12 cellular contexts compared by ENCODE assay signal in the genomic region with DNA sequence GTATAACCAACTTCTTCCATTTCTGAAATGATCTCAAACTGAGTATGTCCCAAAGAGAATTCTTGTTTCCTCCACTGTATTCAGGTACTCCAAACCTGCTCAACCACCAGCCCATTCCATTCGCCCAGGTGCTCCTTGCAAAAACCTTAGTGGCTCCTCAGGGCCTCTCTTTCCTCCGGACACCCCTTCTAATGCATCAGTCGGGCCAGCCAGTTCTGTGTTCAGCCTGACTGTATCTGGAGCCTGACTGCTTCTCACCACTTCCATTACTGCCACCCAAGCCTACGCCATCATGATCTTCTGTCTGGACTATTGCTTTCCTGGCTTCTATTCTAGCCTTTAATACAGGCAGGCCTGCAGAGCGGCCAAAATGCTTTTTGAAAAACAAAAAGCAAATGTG. TPM values are rescaled to one million over a fixed set of nuclear protein-coding genes. Genes with fewer than 3 reads are reported as not detected.
DNase-seq lines count a peak whose midpoint lies in the region; ATAC-seq, FAIRE-seq and TF ChIP-seq lines count a peak whose summit lies in the region.
"Had no signal": no experiment of that assay in that cellular context is flagged by ENCODE, and none has a peak within 500 bp of the region (broad histone marks: within the 10 kb centered on the region; RNA-seq: fewer than 3 reads in every experiment).

No MANE protein-coding gene starts in this region.

- POLR2A ChIA-PET in HEK293 (lab: Yijun Ruan, JAX): no interaction called here

- ATAC-seq in activated naive CD8-positive, alpha-beta T cell treated with anti-CD3 and anti-CD28 coated beads, Interleukin-2, amount 50 U/mL, for 24 hours: no peak
- ATAC-seq in HG03095 (IDR thresholded peaks at IDR 0.05; ENCODE audit: unreplicated experiment): no peak
- ATAC-seq: left colon had no signal

- H3K36me3 Mint-ChIP-seq in CD14-positive monocyte (peaks cover 27 to 44% of the 10 kb centered on the region in 2 donors), neural crest cell (ENCODE audit: low read depth) (no peaks in the 10 kb centered on the region)
- peaks cover 39% of the 10 kb centered on the region for H3K36me3 Mint-ChIP-seq in activated naive CD8-positive, alpha-beta T cell treated with anti-CD3 and anti-CD28 coated beads, Interleukin-2, amount 50 U/mL, for 24 hours (ENCODE audit: low read depth)

- H3K4me1 Mint-ChIP-seq in CD14-positive monocyte (peaks cover 26% of the 10 kb centered on the region), neural crest cell (peaks cover 4% of the 10 kb centered on the region)
- H3K4me1 Mint-ChIP-seq in activated naive CD8-positive, alpha-beta T cell treated with anti-CD3 and anti-CD28 coated beads, Interleukin-2, amount 50 U/mL, for 24 hours: peaks cover 55% of the 10 kb centered on the region

- H3K9me3 ChIP-seq in HEK293 (ENCODE audit: control insufficient read depth, insufficient read depth, low read depth, low read length): no peaks in the 10 kb centered on the region

- H3K27ac ChIP-seq in HEK293 (ENCODE audit: extremely low read depth, low read depth, low read length): no peak overlapping the region
- H3K27ac ChIP-seq: foreskin keratinocyte had no signal

- H3K27ac Mint-ChIP-seq in CD14-positive monocyte (peak overlapping the region; percentile 6 to 97 (median 76)), neural crest cell (ENCODE audit: unreplicated experiment) (no peak overlapping the region)
- peak overlapping the region; percentile 98 for H3K27ac Mint-ChIP-seq in activated naive CD8-positive, alpha-beta T cell treated with anti-CD3 and anti-CD28 coated beads, Interleukin-2, amount 50 U/mL, for 24 hours

- no peaks in the 10 kb centered on the region for H3K36me3 ChIP-seq in HEK293 (ENCODE audit: control insufficient read depth in 2 of 2, insufficient read depth in 1 of 2, low read length in 2 of 2)

- H3K4me1 ChIP-seq in HEK293 (ENCODE audit: control insufficient read depth, insufficient read depth, low read length): no peaks in the 10 kb centered on the region

- intact Hi-C loops in CD14-positive monocyte (cut with micrococcal nuclease): loop anchor here in 1 of 2 donors (5.0 kb wide), 1 partner anchor 50 kb away; no protein-coding TSS in a partner anchor

- peaks cover 0 to 3% (median 0%) of the 10 kb centered on the region in 3 donors for H3K27me3 Mint-ChIP-seq in CD14-positive monocyte (ENCODE audit: low read depth in 3 of 3)
- H3K27me3 Mint-ChIP-seq in activated naive CD8-positive, alpha-beta T cell treated with anti-CD3 and anti-CD28 coated beads, Interleukin-2, amount 50 U/mL, for 24 hours: no peaks in the 10 kb centered on the region
- no peaks in the 10 kb centered on the region for H3K27me3 Mint-ChIP-seq in neural crest cell (ENCODE audit: low read depth)

- no peaks in the 10 kb centered on the region for H3K9me3 Mint-ChIP-seq in CD14-positive monocyte
- H3K9me3 Mint-ChIP-seq in activated naive CD8-positive, alpha-beta T cell treated with anti-CD3 and anti-CD28 coated beads, Interleukin-2, amount 50 U/mL, for 24 hours: no peaks in the 10 kb centered on the region
- no peaks in the 10 kb centered on the region for H3K9me3 Mint-ChIP-seq in neural crest cell

- H3K4me3 ChIP-seq in HEK293 (ENCODE audit: low read depth, low read length): no peak overlapping the region

- DNase-seq in CD14-positive monocyte (ENCODE audit: low spot score) (no peak), neural crest cell (ENCODE audit: low read depth, low spot score) (no peak), D721Med (ENCODE audit: insufficient read length, low spot score) (no peak), SIG-M5 treated with dmso at 0.1 percent for 504 hours (lab: John Stamatoyannopoulos, UW; ENCODE audit: unreplicated experiment) (no peak), HK-2 (ENCODE audit: unreplicated experiment) (no peak)
- no peak for DNase-seq in activated naive CD8-positive, alpha-beta T cell treated with anti-CD3 and anti-CD28 coated beads, Interleukin-2, amount 50 U/mL, for 24 hours
- DNase-seq: DMS 273 treated with DMSO at 0.1 percent for 48 hours, left colon, NCI-H146 had no signal

- TF ChIP-seq CTCF in CD14-positive monocyte (IDR thresholded peaks at IDR 0.05) (no peak), HEK293 (tag by site-specific recombination; IDR thresholded peaks at IDR 0.05) (no peak), neural crest cell (conservative IDR thresholded peaks at IDR 0.05) (no peak), D721Med (IDR thresholded peaks at IDR 0.05; ENCODE audit: insufficient read depth, missing control alignments) (no peak)

- peak overlapping the region; percentile 84 to 94 for H3K4me3 Mint-ChIP-seq in CD14-positive monocyte
- H3K4me3 Mint-ChIP-seq in activated naive CD8-positive, alpha-beta T cell treated with anti-CD3 and anti-CD28 coated beads, Interleukin-2, amount 50 U/mL, for 24 hours: peak overlapping the region; percentile 93
- peak overlapping the region; percentile 69 for H3K4me3 Mint-ChIP-seq in neural crest cell

- CTCF ChIA-PET in HEK293 (lab: Yijun Ruan, JAX): interaction anchor here (0.5 kb wide), 1 partner anchor 500 kb away, joined by 7 read pairs; no protein-coding TSS in a partner anchor

- FAIRE-seq in D721Med (lab: Jason Lieb, UNC): no peak

TF ChIP-seq in HEK293, 187 proteins besides CTCF, POLR2A, EP300 and RAD21:
- TF ChIP-seq ZNF394 (tag by site-specific recombination; IDR thresholded peaks at IDR 0.05; ENCODE audit: borderline replicate concordance) (0 out of 2 replicates have a peak, but pooled peaks have one; percentile 15), ZNF114 (tag by site-specific recombination; IDR thresholded peaks at IDR 0.05) (no peak)
TF ChIP-seq in HEK293: peak in this region for 1.

RNA-seq across cellular contexts. Expression of gene PHF11, which starts 1.5 kb away (rescaled TPM):
- polyA plus RNA-seq in CD14-positive monocyte: 10 to 100 TPM; 63.4 to 68.8 TPM
- 12.0 and 14.9 TPM in 2 replicates for total RNA-seq in neural crest cell

RNA-seq across cellular contexts. Expression of gene SETDB2, which starts 53.2 kb away (rescaled TPM):
- polyA plus RNA-seq in CD14-positive monocyte: 1 to 10 TPM; 4.8 to 6.8 TPM
- total RNA-seq in neural crest cell: 7.9 and 8.4 TPM in 2 replicates

RNA-seq across cellular contexts. Expression of gene CAB39L, which starts 53.4 kb away (rescaled TPM):
- 1 to 10 TPM; 2.7 to 5.1 TPM for polyA plus RNA-seq in CD14-positive monocyte
- 10.1 and 10.7 TPM in 2 replicates for total RNA-seq in neural crest cell
